ENCODE assay signal across 18 cellular contexts in the genomic region with DNA sequence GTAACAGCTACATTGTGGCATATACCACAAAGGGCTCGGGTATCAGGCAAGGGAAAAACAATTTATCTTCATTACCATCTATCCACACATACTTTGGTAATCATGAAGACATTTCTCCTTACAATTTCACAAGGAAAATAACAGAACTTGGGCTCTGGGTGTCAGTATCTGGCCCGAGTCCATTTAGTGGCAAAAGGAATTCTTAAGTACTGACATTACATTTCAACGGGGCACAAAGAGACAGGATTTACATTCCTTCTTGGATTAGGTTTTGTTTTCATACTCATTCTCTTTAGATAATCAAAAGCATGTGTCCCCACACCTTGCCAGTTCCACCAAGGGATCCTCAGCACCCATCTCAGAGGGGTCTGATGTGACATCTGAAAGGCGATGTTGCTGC.
A peak's percentile ranks its signal among the peaks of the same experiment; 100 is the strongest.
DNase-seq lines count a peak whose midpoint lies in the region; ATAC-seq, FAIRE-seq and TF ChIP-seq lines count a peak whose summit lies in the region.
"Had no signal": no experiment of that assay in that cellular context is flagged by ENCODE, and none has a peak within 500 bp of the region (broad histone marks: within the 10 kb centered on the region; RNA-seq: fewer than 3 reads in every experiment).

No MANE protein-coding gene starts in this region.

- no peak overlapping the region for H3K18ac ChIP-seq in H1 (ENCODE audit: extremely low read depth, low read length)

- H3K14ac ChIP-seq in H1 (ENCODE audit: insufficient read length), result peak overlapping the region; percentile 31

- no peak for TF ChIP-seq EP300 in H1 (IDR thresholded peaks at IDR 0.05; ENCODE audit: borderline replicate concordance in 1 of 2, low read depth in 2 of 2, low read length in 2 of 2)

- no peak overlapping the region for H3K27ac ChIP-seq in H1 (ENCODE audit: low read depth, low read length)
- peak overlapping the region; percentile 83 for H3K27ac ChIP-seq in osteoblast (ENCODE audit: low read depth, low read length)
- H3K27ac ChIP-seq: adrenal gland had no signal

- 41% methylated on average over 4 of the region's 4 CpGs; no CpG with 5 or more reads in 1 of the 2 experiments for WGBS in H1 (ENCODE audit: extremely low coverage in 1 of 2, insufficient coverage in 1 of 2, insufficient read length in 1 of 2, insufficient replicate concordance in 2 of 2, low coverage in 1 of 2, low lambda C conversion rate in 2 of 2, missing lambda C conversion rate in 1 of 2), 2 experiments

- no peak overlapping the region for H2BK5ac ChIP-seq in H1 (ENCODE audit: low read depth, low read length)

- H3K27me3 Mint-ChIP-seq in T-cell (peaks cover 0 to 12% of the 10 kb centered on the region in 2 donors), endothelial cell (ENCODE audit: unreplicated experiment) (peaks cover 2% of the 10 kb centered on the region)

- POLR2A ChIA-PET in H1 (lab: Charles Lee; ENCODE audit: partially characterized antibody) (no interaction called here), T-cell (lab: Charles Lee) (no interaction called here)

- H3K79me1 ChIP-seq in H1 (ENCODE audit: low read depth, low read length), result no peaks in the 10 kb centered on the region

- peak overlapping the region in 1 of 2 experiments; percentile 6; a peak in 2 of 4 replicates for H3K4me2 ChIP-seq in H1 (ENCODE audit: insufficient read depth in 1 of 2, low read depth in 2 of 2, low read length in 2 of 2)
- H3K4me2 ChIP-seq in osteoblast (ENCODE audit: insufficient read depth, low read length), result peak overlapping the region; percentile 40

- TF ChIP-seq POLR2A in H1 (IDR thresholded peaks at IDR 0.05; ENCODE audit: control extremely low read depth in 1 of 2, low read depth in 2 of 2, low read length in 2 of 2), result no peak

- peak; percentile 93 for DNase-seq in EL
- peak; percentile 7 for DNase-seq in NCI-H226
- DNase-seq in H1 (ENCODE audit: low read depth in 1 of 2, low spot score in 2 of 2), result no peak
- DNase-seq in osteoblast (ENCODE audit: insufficient read length, low spot score, missing footprints), result no peak
- DNase-seq in activated naive CD4-positive, alpha-beta T cell treated with anti-CD3 and anti-CD28 coated beads, Interleukin-2, amount 50 U/mL, for 16 hours, result no peak
- no peak for DNase-seq in T-cell
- no peak for DNase-seq in endothelial cell (ENCODE audit: low spot score)
- DNase-seq: activated T-cell treated with anti-CD3 and anti-CD28 coated beads for 4 hours; adrenal gland; CD4-positive, CD25-positive, alpha-beta regulatory T cell; effector CD8-positive, alpha-beta T cell; GDM1; NCI-H345; stimulated activated CD4-positive, alpha-beta T cell treated with anti-CD3 and anti-CD28 coated beads, Interleukin-4, amount 100 ng/mL, for 4 hours; stimulated activated naive B cell treated with anti-CD40 and anti-IgM and Interleukin-4, amounts not matched to agents 10 μg/mL and 1 μg/mL and 100 μg/mL, for 72 hours; T-helper 2 cell had no signal

- no peak overlapping the region for H4K8ac ChIP-seq in H1 (ENCODE audit: extremely low read depth, insufficient read depth, low read length)

- H2AFZ ChIP-seq in H1 (ENCODE audit: low read length), result peak overlapping the region; percentile 1; the same call in 1 of the 2 replicates
- H2AFZ ChIP-seq in osteoblast (ENCODE audit: low read length), result no peak overlapping the region

- H3K36me3 Mint-ChIP-seq in T-cell (no peaks in the 10 kb centered on the region), endothelial cell (ENCODE audit: low read depth, unreplicated experiment) (no peaks in the 10 kb centered on the region)
- H3K36me3 Mint-ChIP-seq: CD4-positive, CD25-positive, alpha-beta regulatory T cell; stimulated activated naive B cell treated with anti-CD40 and anti-IgM and Interleukin-4, amounts not matched to agents 10 μg/mL and 1 μg/mL and 100 μg/mL, for 72 hours had no signal

- H2BK12ac ChIP-seq in H1 (ENCODE audit: low read depth, low read length), result no peak overlapping the region; the same call in 1 of the 2 replicates

- TF ChIP-seq RAD21 in H1 (IDR thresholded peaks at IDR 0.05 in 1 of 2, conservative IDR thresholded peaks at IDR 0.05 in 1 of 2; ENCODE audit: low read depth in 2 of 2, low read length in 2 of 2), result no peak

- H3K4ac ChIP-seq in H1 (replicated peaks; ENCODE audit: insufficient read length, low read depth, low read length), result no peak overlapping the region

- no peaks in the 10 kb centered on the region for H3K36me3 ChIP-seq in H1 (ENCODE audit: control insufficient read depth in 2 of 4, insufficient read depth in 4 of 4, low read length in 3 of 4)
- H3K36me3 ChIP-seq in osteoblast (ENCODE audit: insufficient read depth, low read length), result no peaks in the 10 kb centered on the region
- H3K36me3 ChIP-seq: adrenal gland had no signal

- H3K79me2 ChIP-seq in H1 (ENCODE audit: control insufficient read depth in 1 of 2, insufficient read depth in 2 of 2, low read length in 2 of 2) (no peaks in the 10 kb centered on the region), osteoblast (ENCODE audit: insufficient read depth, low read length) (no peaks in the 10 kb centered on the region)

- no peak overlapping the region for H3K23ac ChIP-seq in H1 (ENCODE audit: insufficient read length)

- no peak overlapping the region for H4K91ac ChIP-seq in H1 (replicated peaks; ENCODE audit: insufficient read length, low read length)

- H4K20me1 ChIP-seq in H1 (replicated peaks in 1 of 2; ENCODE audit: control insufficient read depth in 1 of 2, insufficient read depth in 2 of 2, low read length in 2 of 2), result no peaks in the 10 kb centered on the region
- H4K20me1 ChIP-seq in osteoblast (ENCODE audit: insufficient read depth, low read length), result no peaks in the 10 kb centered on the region

- no peak overlapping the region for H3K27ac Mint-ChIP-seq in T-cell
- H3K27ac Mint-ChIP-seq in endothelial cell (ENCODE audit: unreplicated experiment), result no peak overlapping the region
- H3K27ac Mint-ChIP-seq: CD4-positive, CD25-positive, alpha-beta regulatory T cell; stimulated activated naive B cell treated with anti-CD40 and anti-IgM and Interleukin-4, amounts not matched to agents 10 μg/mL and 1 μg/mL and 100 μg/mL, for 72 hours had no signal

- peak; percentile 58 for FAIRE-seq in H1 (lab: Jason Lieb, UNC)
- FAIRE-seq: keratinocyte had no signal

- no peak overlapping the region for H3K9ac ChIP-seq in H1 (replicated peaks in 1 of 4; ENCODE audit: extremely low read depth in 1 of 4, low read depth in 3 of 4, low read length in 3 of 4)

- no peak overlapping the region for H2BK15ac ChIP-seq in H1 (ENCODE audit: low read length)

- ATAC-seq in GM21381 (IDR thresholded peaks at IDR 0.05; ENCODE audit: unreplicated experiment) (no peak), T-cell (replicated peaks in 1 of 4) (no peak)
- ATAC-seq: stimulated activated naive B cell treated with anti-CD40 and anti-IgM and Interleukin-4, amounts not matched to agents 10 μg/mL and 1 μg/mL and 100 μg/mL, for 72 hours had no signal

- no peaks in the 10 kb centered on the region for H3K9me3 Mint-ChIP-seq in T-cell
- H3K9me3 Mint-ChIP-seq in endothelial cell (ENCODE audit: unreplicated experiment), result no peaks in the 10 kb centered on the region
- H3K9me3 Mint-ChIP-seq: stimulated activated naive B cell treated with anti-CD40 and anti-IgM and Interleukin-4, amounts not matched to agents 10 μg/mL and 1 μg/mL and 100 μg/mL, for 72 hours had no signal

- H3K4me1 Mint-ChIP-seq in T-cell, result no peaks in the 10 kb centered on the region
- peaks cover 4% of the 10 kb centered on the region for H3K4me1 Mint-ChIP-seq in endothelial cell (ENCODE audit: unreplicated experiment)
- H3K4me1 Mint-ChIP-seq: CD4-positive, CD25-positive, alpha-beta regulatory T cell; stimulated activated naive B cell treated with anti-CD40 and anti-IgM and Interleukin-4, amounts not matched to agents 10 μg/mL and 1 μg/mL and 100 μg/mL, for 72 hours had no signal

- H3K56ac ChIP-seq in H1 (replicated peaks; ENCODE audit: insufficient read length, low read depth, low read length), result no peak overlapping the region

- H3K9me3 ChIP-seq in H1 (ENCODE audit: insufficient read depth in 2 of 2, low read depth in 1 of 2, low read length in 1 of 2) (no peaks in the 10 kb centered on the region), osteoblast (ENCODE audit: low read depth, low read length) (no peaks in the 10 kb centered on the region)
- H3K9me3 ChIP-seq: adrenal gland had no signal

- H3K23me2 ChIP-seq in H1 (ENCODE audit: low read depth, low read length), result 0 out of 2 replicates have a peak, but pooled peaks cover 2% of the 10 kb centered on the region

- TF ChIP-seq CTCF in H1 (IDR thresholded peaks at IDR 0.05; ENCODE audit: control extremely low read depth in 1 of 3, insufficient read depth in 1 of 3, low read depth in 1 of 3, low read length in 3 of 3) (no peak), osteoblast (IDR thresholded peaks at IDR 0.05; ENCODE audit: extremely low read depth, low read depth, low read length) (no peak), endothelial cell (IDR thresholded peaks at IDR 0.05; ENCODE audit: unreplicated experiment) (no peak)

- no peak overlapping the region for H4K5ac ChIP-seq in H1 (ENCODE audit: insufficient read length, low read depth, low read length)

- no peak overlapping the region for H2AK5ac ChIP-seq in H1 (ENCODE audit: low read depth, low read length)

- CTCF ChIA-PET in H1 (lab: Charles Lee; ENCODE audit: partially characterized antibody) (interaction anchor here (0.9 kb wide), 1 partner anchor 30 kb away, joined by 3 read pairs; no protein-coding TSS in a partner anchor), T-cell (lab: Charles Lee) (interaction anchor here in 1 of 2 donors (0.7 kb wide), 1 partner anchor 868 kb away, joined by 3 read pairs; no protein-coding TSS in a partner anchor)

- H3K4me3 Mint-ChIP-seq in T-cell (no peak overlapping the region), endothelial cell (ENCODE audit: unreplicated experiment) (no peak overlapping the region)
- H3K4me3 Mint-ChIP-seq: CD4-positive, CD25-positive, alpha-beta regulatory T cell; stimulated activated naive B cell treated with anti-CD40 and anti-IgM and Interleukin-4, amounts not matched to agents 10 μg/mL and 1 μg/mL and 100 μg/mL, for 72 hours had no signal

- H3K27me3 ChIP-seq in H1 (replicated peaks in 1 of 4; ENCODE audit: control insufficient read depth in 3 of 4, extremely low read depth in 1 of 4, insufficient read depth in 3 of 4, low read length in 3 of 4) (no peaks in the 10 kb centered on the region), osteoblast (ENCODE audit: insufficient read depth, low read length) (no peaks in the 10 kb centered on the region)

- no peak overlapping the region for H2BK20ac ChIP-seq in H1 (ENCODE audit: low read length)

- H3K4me1 ChIP-seq in H1 (replicated peaks in 1 of 4; ENCODE audit: control insufficient read depth in 3 of 4, insufficient read depth in 4 of 4, low read length in 3 of 4) (peaks cover 2 to 10% (median 5%) of the 10 kb centered on the region in 4 experiments; a peak in 4 of 7 replicates), osteoblast (ENCODE audit: insufficient read depth, low read length) (peaks cover 80% of the 10 kb centered on the region)
- H3K4me1 ChIP-seq: adrenal gland had no signal

- H2BK120ac ChIP-seq in H1 (replicated peaks; ENCODE audit: low read depth, low read length), result no peak overlapping the region

- H3K4me3 ChIP-seq in H1 (ENCODE audit: extremely low read depth in 1 of 4, insufficient read depth in 2 of 4, low read depth in 3 of 4, low read length in 4 of 4) (no peak overlapping the region), osteoblast (ENCODE audit: insufficient read depth, low read length) (no peak overlapping the region)
- H3K4me3 ChIP-seq: adrenal gland had no signal

TF ChIP-seq in H1, 55 proteins besides CTCF, POLR2A, EP300 and RAD21 (continues in another document):
- TF ChIP-seq CBX5 (IDR thresholded peaks at IDR 0.05; ENCODE audit: low read depth, low read length), result no peak

Comparison
In these comparisons a context has a peak if more than half of its experiments do, and no peak if none do; other contexts are left out.
1. DNase-seq: peak in EL (single experiment) and NCI-H226 (single experiment); none in H1 (0 of 2), osteoblast (single experiment), activated naive CD4-positive, alpha-beta T cell treated with anti-CD3 and anti-CD28 coated beads, Interleukin-2, amount 50 U/mL, for 16 hours (single experiment), T-cell (0 of 34) and endothelial cell (single experiment).